In genomic region chr1:32199717-32200072, GRCh38 we compare ENCODE assay signal across 6 cellular contexts. TPM values are rescaled to one million over a fixed set of nuclear protein-coding genes. Genes with fewer than 3 reads are reported as not detected.
DNase-seq lines count a peak whose midpoint lies in the region; TF ChIP-seq lines count a peak whose summit lies in the region.

No MANE protein-coding gene starts in this region.

- peaks cover 32% of the 10 kb centered on the region for H3K36me3 ChIP-seq in brain microvascular endothelial cell (replicated peaks)
- no peaks in the 10 kb centered on the region for H3K36me3 ChIP-seq in neural progenitor cell

- in situ Hi-C loops in brain microvascular endothelial cell (cut with HindIII; ENCODE audit: low pct_ligation_motif_present, low sequenced_read_pairs) (no loop called here), ACHN (cut with HindIII; ENCODE audit: low pct_ligation_motif_present, low pct_unique_long_range_greater_than_20kb, low sequenced_read_pairs) (no loop called here)

- H3K79me2 ChIP-seq in neural progenitor cell (ENCODE audit: low read depth) = no peaks in the 10 kb centered on the region

- no peaks in the 10 kb centered on the region for H3K9me3 Mint-ChIP-seq in neural progenitor cell

- peaks cover 9% of the 10 kb centered on the region for H4K20me1 ChIP-seq in neural progenitor cell (ENCODE audit: low read depth)

- H3K9me3 ChIP-seq in neural progenitor cell (ENCODE audit: low read depth) = no peaks in the 10 kb centered on the region

- H3K27me3 ChIP-seq in brain microvascular endothelial cell (replicated peaks) (no peaks in the 10 kb centered on the region), neural progenitor cell (peaks cover 7% of the 10 kb centered on the region)

- H3K9ac ChIP-seq in neural progenitor cell = no peak overlapping the region

- H3K27ac ChIP-seq in brain microvascular endothelial cell (peak overlapping the region; percentile 86), neural progenitor cell (peak overlapping the region; percentile 38)

- peaks cover 10% of the 10 kb centered on the region for H3K36me3 Mint-ChIP-seq in neural progenitor cell

- DNase-seq in NCI-H1092 treated with DMSO at 0.1 percent for 48 hours (lab: John Stamatoyannopoulos, UW) (peak; percentile 86), brain microvascular endothelial cell (no peak), neural progenitor cell (ENCODE audit: low spot score) (peak; percentile 21), ACHN (no peak), SKM-1 (lab: John Stamatoyannopoulos, UW; ENCODE audit: unreplicated experiment) (no peak)
- no peak for DNase-seq in stimulated activated CD4-positive, alpha-beta T cell treated with anti-CD3 and anti-CD28 coated beads, Interleukin-15, amount 100 ng/mL, for 24 hours

- no peak overlapping the region for H3K27ac Mint-ChIP-seq in neural progenitor cell

- TF ChIP-seq CTCF in brain microvascular endothelial cell (IDR thresholded peaks at IDR 0.05; ENCODE audit: low read depth, low read length, missing control alignments) (no peak), neural progenitor cell (IDR thresholded peaks at IDR 0.05) (no peak)

- H3F3A ChIP-seq in neural progenitor cell (ENCODE audit: low read depth) = peaks cover 55% of the 10 kb centered on the region

- peaks cover 39% of the 10 kb centered on the region for H3K4me1 Mint-ChIP-seq in neural progenitor cell

- peaks cover 25% of the 10 kb centered on the region for H3K4me1 ChIP-seq in neural progenitor cell

- peak overlapping the region; percentile 72 for H3K4me3 ChIP-seq in brain microvascular endothelial cell (ENCODE audit: low read depth, low read length)
- H3K4me3 ChIP-seq in neural progenitor cell = peak overlapping the region; percentile 68

- no peak overlapping the region for H2AFZ ChIP-seq in neural progenitor cell (replicated peaks)

- H3K4me3 Mint-ChIP-seq in neural progenitor cell = peak overlapping the region; percentile 84

- peak overlapping the region; percentile 80 for H3K4me2 ChIP-seq in neural progenitor cell

- H3K27me3 Mint-ChIP-seq in neural progenitor cell (ENCODE audit: insufficient read depth, low read depth) = peaks cover 3% of the 10 kb centered on the region

RNA-seq across cellular contexts. Expression of gene CCDC28B, which starts 0.7 kb away (rescaled TPM):
- total RNA-seq in neural progenitor cell (ENCODE audit: low replicate concordance) = 6.5 and 16.4 TPM in 2 replicates

RNA-seq across cellular contexts. Expression of gene IQCC, which starts 5.8 kb away (rescaled TPM):
- 5.6 and 5.8 TPM in 2 replicates for total RNA-seq in neural progenitor cell (ENCODE audit: low replicate concordance)

RNA-seq across cellular contexts. Expression of gene DCDC2B, which starts 9.2 kb away (rescaled TPM):
- total RNA-seq in neural progenitor cell (ENCODE audit: low replicate concordance) = not detected in 2 replicates

RNA-seq across cellular contexts. Expression of gene TXLNA, which starts 20.2 kb away (rescaled TPM):
- 37.2 and 51.0 TPM in 2 replicates for total RNA-seq in neural progenitor cell (ENCODE audit: low replicate concordance)

RNA-seq across cellular contexts. Expression of gene TMEM234, which starts 22.5 kb away (rescaled TPM):
- 6.0 and 13.7 TPM in 2 replicates for total RNA-seq in neural progenitor cell (ENCODE audit: low replicate concordance)

Comparison
In these comparisons a context has a peak if more than half of its experiments do, and no peak if none do; other contexts are left out.
1. DNase-seq: peak in NCI-H1092 treated with DMSO at 0.1 percent for 48 hours (single experiment) and neural progenitor cell (single experiment); none in brain microvascular endothelial cell (single experiment), ACHN (single experiment), stimulated activated CD4-positive, alpha-beta T cell treated with anti-CD3 and anti-CD28 coated beads, Interleukin-15, amount 100 ng/mL, for 24 hours (single experiment) and SKM-1 (single experiment).